In the genomic region with DNA sequence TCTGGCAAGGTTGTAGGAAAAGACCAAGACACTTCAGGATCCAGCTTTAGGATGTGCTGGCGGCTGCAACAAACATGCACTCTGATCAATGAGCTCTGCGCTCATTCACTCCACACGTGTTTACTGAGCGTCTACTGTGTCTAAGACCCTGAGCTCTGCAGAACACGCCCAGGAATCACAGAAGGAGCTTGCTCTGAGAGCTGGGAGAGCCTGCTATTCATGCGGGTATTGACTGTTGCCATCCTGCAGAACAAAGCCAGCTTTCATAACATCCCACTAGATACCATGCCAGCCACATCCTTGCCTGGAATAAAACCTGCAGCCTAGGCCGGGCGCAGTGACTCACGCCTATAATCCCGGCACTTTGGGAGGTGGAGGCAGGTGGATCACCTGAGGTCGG, we compare ENCODE assay signal across 1 cellular context.
TF ChIP-seq lines count a peak whose summit lies in the region.

No MANE protein-coding gene starts in this region.

TF ChIP-seq in HepG2, 621 proteins besides CTCF, POLR2A, EP300 and RAD21 (continued from another document and continues in another):
- TF ChIP-seq ZNF850 (CRISPR knock-in tag; conservative IDR thresholded peaks at IDR 0.05) (no peak), PCBP2 (optimal IDR thresholded peaks at IDR 0.05; ENCODE audit: low read depth, low read length, poor library complexity, severe bottlenecking) (no peak), ZBTB21 (CRISPR knock-in tag; IDR thresholded peaks at IDR 0.05) (no peak), MZF1 (CRISPR knock-in tag; IDR thresholded peaks at IDR 0.05; ENCODE audit: borderline replicate concordance) (no peak), BCL6 (CRISPR knock-in tag; IDR thresholded peaks at IDR 0.05) (peak; percentile 46; the same call in 1 of the 2 replicates), MEIS2 (CRISPR knock-in tag; IDR thresholded peaks at IDR 0.05) (no peak), CC2D1A (CRISPR knock-in tag; IDR thresholded peaks at IDR 0.05) (no peak), ZNF282 (IDR thresholded peaks at IDR 0.05; ENCODE audit: partially characterized antibody) (no peak), PPARG (CRISPR knock-in tag; conservative IDR thresholded peaks at IDR 0.05) (no peak), ZNF30 (CRISPR knock-in tag; IDR thresholded peaks at IDR 0.05) (no peak), GZF1 (CRISPR knock-in tag; IDR thresholded peaks at IDR 0.05) (no peak), THYN1 (CRISPR knock-in tag; IDR thresholded peaks at IDR 0.05; ENCODE audit: borderline replicate concordance, low read depth) (no peak), SNRNP70 (IDR thresholded peaks at IDR 0.05; ENCODE audit: low read depth, low read length) (no peak), GATA4 (IDR thresholded peaks at IDR 0.05; ENCODE audit: borderline replicate concordance, low read depth) (no peak), ZNF124 (CRISPR knock-in tag; IDR thresholded peaks at IDR 0.05) (no peak), MTA3 (CRISPR knock-in tag; IDR thresholded peaks at IDR 0.05) (no peak), JUNB (CRISPR knock-in tag; IDR thresholded peaks at IDR 0.05; ENCODE audit: borderline replicate concordance) (no peak), NFRKB (IDR thresholded peaks at IDR 0.05) (no peak), ZNF263 (CRISPR knock-in tag; IDR thresholded peaks at IDR 0.05) (0 out of 2 replicates have a peak, but pooled peaks have one; percentile 14), ZNF547 (CRISPR knock-in tag; IDR thresholded peaks at IDR 0.05) (no peak), ZNF713 (CRISPR knock-in tag; IDR thresholded peaks at IDR 0.05) (no peak), SATB2 (CRISPR knock-in tag; IDR thresholded peaks at IDR 0.05) (no peak), TGIF2 (CRISPR knock-in tag; IDR thresholded peaks at IDR 0.05) (no peak)
- TF ChIP-seq, protein P1, sequence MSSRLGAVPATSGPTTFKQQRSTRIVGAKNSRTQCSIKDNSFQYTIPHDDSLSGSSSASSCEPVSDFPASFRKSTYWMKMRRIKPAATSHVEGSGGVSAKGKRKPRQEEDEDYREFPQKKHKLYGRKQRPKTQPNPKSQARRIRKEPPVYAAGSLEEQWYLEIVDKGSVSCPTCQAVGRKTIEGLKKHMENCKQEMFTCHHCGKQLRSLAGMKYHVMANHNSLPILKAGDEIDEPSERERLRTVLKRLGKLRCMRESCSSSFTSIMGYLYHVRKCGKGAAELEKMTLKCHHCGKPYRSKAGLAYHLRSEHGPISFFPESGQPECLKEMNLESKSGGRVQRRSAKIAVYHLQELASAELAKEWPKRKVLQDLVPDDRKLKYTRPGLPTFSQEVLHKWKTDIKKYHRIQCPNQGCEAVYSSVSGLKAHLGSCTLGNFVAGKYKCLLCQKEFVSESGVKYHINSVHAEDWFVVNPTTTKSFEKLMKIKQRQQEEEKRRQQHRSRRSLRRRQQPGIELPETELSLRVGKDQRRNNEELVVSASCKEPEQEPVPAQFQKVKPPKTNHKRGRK (CRISPR knock-in tag; IDR thresholded peaks at IDR 0.05) = no peak
- TF ChIP-seq, protein P2, sequence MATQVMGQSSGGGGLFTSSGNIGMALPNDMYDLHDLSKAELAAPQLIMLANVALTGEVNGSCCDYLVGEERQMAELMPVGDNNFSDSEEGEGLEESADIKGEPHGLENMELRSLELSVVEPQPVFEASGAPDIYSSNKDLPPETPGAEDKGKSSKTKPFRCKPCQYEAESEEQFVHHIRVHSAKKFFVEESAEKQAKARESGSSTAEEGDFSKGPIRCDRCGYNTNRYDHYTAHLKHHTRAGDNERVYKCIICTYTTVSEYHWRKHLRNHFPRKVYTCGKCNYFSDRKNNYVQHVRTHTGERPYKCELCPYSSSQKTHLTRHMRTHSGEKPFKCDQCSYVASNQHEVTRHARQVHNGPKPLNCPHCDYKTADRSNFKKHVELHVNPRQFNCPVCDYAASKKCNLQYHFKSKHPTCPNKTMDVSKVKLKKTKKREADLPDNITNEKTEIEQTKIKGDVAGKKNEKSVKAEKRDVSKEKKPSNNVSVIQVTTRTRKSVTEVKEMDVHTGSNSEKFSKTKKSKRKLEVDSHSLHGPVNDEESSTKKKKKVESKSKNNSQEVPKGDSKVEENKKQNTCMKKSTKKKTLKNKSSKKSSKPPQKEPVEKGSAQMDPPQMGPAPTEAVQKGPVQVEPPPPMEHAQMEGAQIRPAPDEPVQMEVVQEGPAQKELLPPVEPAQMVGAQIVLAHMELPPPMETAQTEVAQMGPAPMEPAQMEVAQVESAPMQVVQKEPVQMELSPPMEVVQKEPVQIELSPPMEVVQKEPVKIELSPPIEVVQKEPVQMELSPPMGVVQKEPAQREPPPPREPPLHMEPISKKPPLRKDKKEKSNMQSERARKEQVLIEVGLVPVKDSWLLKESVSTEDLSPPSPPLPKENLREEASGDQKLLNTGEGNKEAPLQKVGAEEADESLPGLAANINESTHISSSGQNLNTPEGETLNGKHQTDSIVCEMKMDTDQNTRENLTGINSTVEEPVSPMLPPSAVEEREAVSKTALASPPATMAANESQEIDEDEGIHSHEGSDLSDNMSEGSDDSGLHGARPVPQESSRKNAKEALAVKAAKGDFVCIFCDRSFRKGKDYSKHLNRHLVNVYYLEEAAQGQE (IDR thresholded peaks at IDR 0.05; ENCODE audit: borderline replicate concordance in 1 of 2, low read depth in 1 of 2, low read length in 2 of 2) = no peak
- TF ChIP-seq, protein P3, sequence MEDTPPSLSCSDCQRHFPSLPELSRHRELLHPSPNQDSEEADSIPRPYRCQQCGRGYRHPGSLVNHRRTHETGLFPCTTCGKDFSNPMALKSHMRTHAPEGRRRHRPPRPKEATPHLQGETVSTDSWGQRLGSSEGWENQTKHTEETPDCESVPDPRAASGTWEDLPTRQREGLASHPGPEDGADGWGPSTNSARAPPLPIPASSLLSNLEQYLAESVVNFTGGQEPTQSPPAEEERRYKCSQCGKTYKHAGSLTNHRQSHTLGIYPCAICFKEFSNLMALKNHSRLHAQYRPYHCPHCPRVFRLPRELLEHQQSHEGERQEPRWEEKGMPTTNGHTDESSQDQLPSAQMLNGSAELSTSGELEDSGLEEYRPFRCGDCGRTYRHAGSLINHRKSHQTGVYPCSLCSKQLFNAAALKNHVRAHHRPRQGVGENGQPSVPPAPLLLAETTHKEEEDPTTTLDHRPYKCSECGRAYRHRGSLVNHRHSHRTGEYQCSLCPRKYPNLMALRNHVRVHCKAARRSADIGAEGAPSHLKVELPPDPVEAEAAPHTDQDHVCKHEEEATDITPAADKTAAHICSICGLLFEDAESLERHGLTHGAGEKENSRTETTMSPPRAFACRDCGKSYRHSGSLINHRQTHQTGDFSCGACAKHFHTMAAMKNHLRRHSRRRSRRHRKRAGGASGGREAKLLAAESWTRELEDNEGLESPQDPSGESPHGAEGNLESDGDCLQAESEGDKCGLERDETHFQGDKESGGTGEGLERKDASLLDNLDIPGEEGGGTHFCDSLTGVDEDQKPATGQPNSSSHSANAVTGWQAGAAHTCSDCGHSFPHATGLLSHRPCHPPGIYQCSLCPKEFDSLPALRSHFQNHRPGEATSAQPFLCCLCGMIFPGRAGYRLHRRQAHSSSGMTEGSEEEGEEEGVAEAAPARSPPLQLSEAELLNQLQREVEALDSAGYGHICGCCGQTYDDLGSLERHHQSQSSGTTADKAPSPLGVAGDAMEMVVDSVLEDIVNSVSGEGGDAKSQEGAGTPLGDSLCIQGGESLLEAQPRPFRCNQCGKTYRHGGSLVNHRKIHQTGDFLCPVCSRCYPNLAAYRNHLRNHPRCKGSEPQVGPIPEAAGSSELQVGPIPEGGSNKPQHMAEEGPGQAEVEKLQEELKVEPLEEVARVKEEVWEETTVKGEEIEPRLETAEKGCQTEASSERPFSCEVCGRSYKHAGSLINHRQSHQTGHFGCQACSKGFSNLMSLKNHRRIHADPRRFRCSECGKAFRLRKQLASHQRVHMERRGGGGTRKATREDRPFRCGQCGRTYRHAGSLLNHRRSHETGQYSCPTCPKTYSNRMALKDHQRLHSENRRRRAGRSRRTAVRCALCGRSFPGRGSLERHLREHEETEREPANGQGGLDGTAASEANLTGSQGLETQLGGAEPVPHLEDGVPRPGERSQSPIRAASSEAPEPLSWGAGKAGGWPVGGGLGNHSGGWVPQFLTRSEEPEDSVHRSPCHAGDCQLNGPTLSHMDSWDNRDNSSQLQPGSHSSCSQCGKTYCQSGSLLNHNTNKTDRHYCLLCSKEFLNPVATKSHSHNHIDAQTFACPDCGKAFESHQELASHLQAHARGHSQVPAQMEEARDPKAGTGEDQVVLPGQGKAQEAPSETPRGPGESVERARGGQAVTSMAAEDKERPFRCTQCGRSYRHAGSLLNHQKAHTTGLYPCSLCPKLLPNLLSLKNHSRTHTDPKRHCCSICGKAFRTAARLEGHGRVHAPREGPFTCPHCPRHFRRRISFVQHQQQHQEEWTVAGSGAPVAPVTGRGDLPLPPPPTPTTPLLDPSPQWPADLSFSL (CRISPR knock-in tag; IDR thresholded peaks at IDR 0.05) = no peak
- TF ChIP-seq, protein P4, sequence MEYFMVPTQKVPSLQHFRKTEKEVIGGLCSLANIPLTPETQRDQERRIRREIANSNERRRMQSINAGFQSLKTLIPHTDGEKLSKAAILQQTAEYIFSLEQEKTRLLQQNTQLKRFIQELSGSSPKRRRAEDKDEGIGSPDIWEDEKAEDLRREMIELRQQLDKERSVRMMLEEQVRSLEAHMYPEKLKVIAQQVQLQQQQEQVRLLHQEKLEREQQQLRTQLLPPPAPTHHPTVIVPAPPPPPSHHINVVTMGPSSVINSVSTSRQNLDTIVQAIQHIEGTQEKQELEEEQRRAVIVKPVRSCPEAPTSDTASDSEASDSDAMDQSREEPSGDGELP (IDR thresholded peaks at IDR 0.05; ENCODE audit: borderline replicate concordance, low read depth) = no peak
- TF ChIP-seq, protein P5, sequence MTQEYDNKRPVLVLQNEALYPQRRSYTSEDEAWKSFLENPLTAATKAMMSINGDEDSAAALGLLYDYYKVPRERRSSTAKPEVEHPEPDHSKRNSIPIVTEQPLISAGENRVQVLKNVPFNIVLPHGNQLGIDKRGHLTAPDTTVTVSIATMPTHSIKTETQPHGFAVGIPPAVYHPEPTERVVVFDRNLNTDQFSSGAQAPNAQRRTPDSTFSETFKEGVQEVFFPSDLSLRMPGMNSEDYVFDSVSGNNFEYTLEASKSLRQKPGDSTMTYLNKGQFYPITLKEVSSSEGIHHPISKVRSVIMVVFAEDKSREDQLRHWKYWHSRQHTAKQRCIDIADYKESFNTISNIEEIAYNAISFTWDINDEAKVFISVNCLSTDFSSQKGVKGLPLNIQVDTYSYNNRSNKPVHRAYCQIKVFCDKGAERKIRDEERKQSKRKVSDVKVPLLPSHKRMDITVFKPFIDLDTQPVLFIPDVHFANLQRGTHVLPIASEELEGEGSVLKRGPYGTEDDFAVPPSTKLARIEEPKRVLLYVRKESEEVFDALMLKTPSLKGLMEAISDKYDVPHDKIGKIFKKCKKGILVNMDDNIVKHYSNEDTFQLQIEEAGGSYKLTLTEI (CRISPR knock-in tag; conservative IDR thresholded peaks at IDR 0.05) = no peak
- TF ChIP-seq, protein P6, sequence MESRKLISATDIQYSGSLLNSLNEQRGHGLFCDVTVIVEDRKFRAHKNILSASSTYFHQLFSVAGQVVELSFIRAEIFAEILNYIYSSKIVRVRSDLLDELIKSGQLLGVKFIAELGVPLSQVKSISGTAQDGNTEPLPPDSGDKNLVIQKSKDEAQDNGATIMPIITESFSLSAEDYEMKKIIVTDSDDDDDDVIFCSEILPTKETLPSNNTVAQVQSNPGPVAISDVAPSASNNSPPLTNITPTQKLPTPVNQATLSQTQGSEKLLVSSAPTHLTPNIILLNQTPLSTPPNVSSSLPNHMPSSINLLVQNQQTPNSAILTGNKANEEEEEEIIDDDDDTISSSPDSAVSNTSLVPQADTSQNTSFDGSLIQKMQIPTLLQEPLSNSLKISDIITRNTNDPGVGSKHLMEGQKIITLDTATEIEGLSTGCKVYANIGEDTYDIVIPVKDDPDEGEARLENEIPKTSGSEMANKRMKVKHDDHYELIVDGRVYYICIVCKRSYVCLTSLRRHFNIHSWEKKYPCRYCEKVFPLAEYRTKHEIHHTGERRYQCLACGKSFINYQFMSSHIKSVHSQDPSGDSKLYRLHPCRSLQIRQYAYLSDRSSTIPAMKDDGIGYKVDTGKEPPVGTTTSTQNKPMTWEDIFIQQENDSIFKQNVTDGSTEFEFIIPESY (CRISPR knock-in tag; IDR thresholded peaks at IDR 0.05) = peak; percentile 63
- TF ChIP-seq, protein P7, sequence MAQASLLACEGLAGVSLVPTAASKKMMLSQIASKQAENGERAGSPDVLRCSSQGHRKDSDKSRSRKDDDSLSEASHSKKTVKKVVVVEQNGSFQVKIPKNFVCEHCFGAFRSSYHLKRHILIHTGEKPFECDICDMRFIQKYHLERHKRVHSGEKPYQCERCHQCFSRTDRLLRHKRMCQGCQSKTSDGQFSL (CRISPR knock-in tag; IDR thresholded peaks at IDR 0.05) = no peak
- TF ChIP-seq, protein P8, sequence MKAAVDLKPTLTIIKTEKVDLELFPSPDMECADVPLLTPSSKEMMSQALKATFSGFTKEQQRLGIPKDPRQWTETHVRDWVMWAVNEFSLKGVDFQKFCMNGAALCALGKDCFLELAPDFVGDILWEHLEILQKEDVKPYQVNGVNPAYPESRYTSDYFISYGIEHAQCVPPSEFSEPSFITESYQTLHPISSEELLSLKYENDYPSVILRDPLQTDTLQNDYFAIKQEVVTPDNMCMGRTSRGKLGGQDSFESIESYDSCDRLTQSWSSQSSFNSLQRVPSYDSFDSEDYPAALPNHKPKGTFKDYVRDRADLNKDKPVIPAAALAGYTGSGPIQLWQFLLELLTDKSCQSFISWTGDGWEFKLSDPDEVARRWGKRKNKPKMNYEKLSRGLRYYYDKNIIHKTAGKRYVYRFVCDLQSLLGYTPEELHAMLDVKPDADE (CRISPR knock-in tag; IDR thresholded peaks at IDR 0.05) = no peak
